ENCODE assay signal across 13 cellular contexts in the genomic region with DNA sequence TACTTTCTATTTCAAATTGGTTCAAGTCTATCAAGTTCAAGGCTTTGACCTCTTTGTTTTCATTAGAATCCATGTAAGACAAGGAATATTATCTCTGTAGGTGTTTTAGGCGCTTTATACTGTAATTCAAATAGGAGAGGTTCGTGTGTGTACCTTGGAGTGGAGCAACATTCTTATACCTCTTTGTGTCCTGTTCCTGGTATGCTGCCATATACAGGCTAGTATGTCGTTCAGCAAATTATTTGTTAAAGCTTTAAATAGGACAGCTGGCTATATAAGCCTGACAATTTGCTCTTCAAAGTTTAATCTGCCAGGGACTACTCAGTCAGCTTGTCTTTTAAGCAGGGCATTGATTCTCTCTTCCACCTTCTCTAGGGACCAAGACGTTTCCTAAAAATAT.
"Had no signal": no experiment of that assay in that cellular context is flagged by ENCODE, and none has a peak within 500 bp of the region (broad histone marks: within the 10 kb centered on the region; RNA-seq: fewer than 3 reads in every experiment).

No MANE protein-coding gene starts in this region.

- H3K36me3 Mint-ChIP-seq: natural killer cell treated with Interleukin-12 subunit alpha and Interleukin-12 subunit beta and Interleukin-15 and Interleukin-18, amount 100 ng/mL, for 72 hours had no signal

- H3K4me1 ChIP-seq: heart left ventricle, sigmoid colon, upper lobe of left lung had no signal

- ATAC-seq: heart left ventricle; left colon; natural killer cell treated with Interleukin-12 subunit alpha and Interleukin-12 subunit beta and Interleukin-15 and Interleukin-18, amount 100 ng/mL, for 72 hours had no signal

- H3K27me3 ChIP-seq: cardiac muscle cell, heart left ventricle, sigmoid colon, upper lobe of left lung had no signal

- H3K4me3 ChIP-seq: cardiac muscle cell, coronary artery, heart left ventricle, sigmoid colon, upper lobe of left lung had no signal

- DNase-seq: activated B cell treated with CpG ODN at 0.5 μM for 24 hours; activated CD4-positive, alpha-beta T cell treated with anti-CD3 and anti-CD28 coated beads, Interleukin-2, amount 10 ng/mL, durations not matched to agents 24 days and 14 days; activated naive CD4-positive, alpha-beta T cell treated with anti-CD3 and anti-CD28 coated beads for 36 hours; effector CD4-positive, alpha-beta T cell; heart left ventricle; left colon; sigmoid colon; stimulated activated naive CD4-positive, alpha-beta T cell treated with Interleukin-2 at 50 U/mL for 16 hours; upper lobe of left lung had no signal

- H3K27ac ChIP-seq: cardiac muscle cell, coronary artery, heart left ventricle, sigmoid colon, upper lobe of left lung had no signal

- H3K4me3 Mint-ChIP-seq: activated B cell treated with CpG ODN at 0.5 μM for 24 hours; activated CD4-positive, alpha-beta T cell treated with anti-CD3 and anti-CD28 coated beads, Interleukin-2, amount 10 ng/mL, durations not matched to agents 24 days and 14 days; activated naive CD4-positive, alpha-beta T cell treated with anti-CD3 and anti-CD28 coated beads for 36 hours; activated T-helper 1 cell treated with anti-CD3 and anti-CD28 coated beads, Interleukin-12 subunit alpha, Interleukin-12 subunit beta, Interleukin-2, Interleukin-4 antibody, amounts not matched to agents 30 ng/mL and 10 ng/mL and 1 ng/mL, durations not matched to agents 14 hours and 24 hours and 36 hours; natural killer cell treated with Interleukin-12 subunit alpha and Interleukin-12 subunit beta and Interleukin-15 and Interleukin-18, amount 100 ng/mL, for 72 hours had no signal

- H3K4me1 Mint-ChIP-seq: activated B cell treated with CpG ODN at 0.5 μM for 24 hours had no signal

- H3K9me3 Mint-ChIP-seq: activated B cell treated with CpG ODN at 0.5 μM for 24 hours; activated CD4-positive, alpha-beta T cell treated with anti-CD3 and anti-CD28 coated beads, Interleukin-2, amount 10 ng/mL, durations not matched to agents 24 days and 14 days; activated naive CD4-positive, alpha-beta T cell treated with anti-CD3 and anti-CD28 coated beads for 36 hours; activated T-helper 1 cell treated with anti-CD3 and anti-CD28 coated beads, Interleukin-12 subunit alpha, Interleukin-12 subunit beta, Interleukin-2, Interleukin-4 antibody, amounts not matched to agents 30 ng/mL and 10 ng/mL and 1 ng/mL, durations not matched to agents 14 hours and 24 hours and 36 hours; natural killer cell treated with Interleukin-12 subunit alpha and Interleukin-12 subunit beta and Interleukin-15 and Interleukin-18, amount 100 ng/mL, for 72 hours had no signal

- H3K27ac Mint-ChIP-seq: activated B cell treated with CpG ODN at 0.5 μM for 24 hours; activated CD4-positive, alpha-beta T cell treated with anti-CD3 and anti-CD28 coated beads, Interleukin-2, amount 10 ng/mL, durations not matched to agents 24 days and 14 days; activated naive CD4-positive, alpha-beta T cell treated with anti-CD3 and anti-CD28 coated beads for 36 hours; activated T-helper 1 cell treated with anti-CD3 and anti-CD28 coated beads, Interleukin-12 subunit alpha, Interleukin-12 subunit beta, Interleukin-2, Interleukin-4 antibody, amounts not matched to agents 30 ng/mL and 10 ng/mL and 1 ng/mL, durations not matched to agents 14 hours and 24 hours and 36 hours; natural killer cell treated with Interleukin-12 subunit alpha and Interleukin-12 subunit beta and Interleukin-15 and Interleukin-18, amount 100 ng/mL, for 72 hours had no signal

- H3K9me3 ChIP-seq: heart left ventricle, sigmoid colon, upper lobe of left lung had no signal

- H3K36me3 ChIP-seq: cardiac muscle cell, heart left ventricle, sigmoid colon, upper lobe of left lung had no signal
